ENCODE assay signal across 22 cellular contexts in the genomic region with DNA sequence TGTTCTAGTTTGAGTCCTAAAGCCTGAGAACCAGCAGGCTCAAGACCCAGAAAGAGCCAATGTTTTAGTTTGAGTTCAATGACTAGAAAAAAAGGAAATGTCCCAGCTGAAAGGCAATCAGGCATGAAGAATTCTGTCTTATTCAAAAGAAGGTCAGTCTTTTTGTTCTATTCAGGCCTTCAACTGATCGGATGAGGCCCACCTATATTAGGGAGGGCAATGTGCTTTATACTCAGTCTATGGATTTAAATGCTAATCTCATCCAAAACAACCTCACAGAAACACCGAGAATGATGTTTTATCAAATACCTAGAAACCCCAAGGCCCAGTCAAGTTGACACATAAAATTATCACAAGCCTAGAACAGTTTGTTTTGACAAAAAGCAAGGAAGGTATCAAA.
"Had no signal": no experiment of that assay in that cellular context is flagged by ENCODE, and none has a peak within 500 bp of the region (broad histone marks: within the 10 kb centered on the region; RNA-seq: fewer than 3 reads in every experiment).

No MANE protein-coding gene starts in this region.

- H3K4me2 ChIP-seq: KMS-11, PC-9 had no signal

- ATAC-seq: Right ventricle myocardium inferior had no signal

- H3K27me3 ChIP-seq: Peyer's patch, SJCRH30 had no signal

- DNase-seq: MV-4-11, NCI-H1092, NCI-H1105 treated with DMSO at 0.1 percent for 48 hours, NCI-H1417 treated with DMSO at 0.1 percent for 48 hours, NCI-H146, NCI-H1694 treated with DMSO at 0.1 percent for 48 hours, NCI-H1930, NCI-H2081 treated with DMSO at 0.1 percent for 48 hours, NCI-H2171, NCI-H226, NCI-H446, NCI-H510A, NCI-H524 treated with DMSO at 0.1 percent for 48 hours, NCI-H69, NCI-H774, PC-9, Peyer's patch, SHP77 treated with DMSO at 0.1 percent for 48 hours, SJCRH30 had no signal

- H3K9me3 ChIP-seq: Peyer's patch, SJCRH30 had no signal

- H3K4me3 ChIP-seq: PC-9, Peyer's patch, SJCRH30 had no signal

- H3K9me3 Mint-ChIP-seq: T-helper 1 cell treated with Interleukin-12 subunit alpha and Interleukin-12 subunit beta and Interleukin-4 antibody, amounts not matched to agents 30 μg/mL and 1 μg/mL, for 36 hours had no signal

- H3K4me3 Mint-ChIP-seq: T-helper 1 cell treated with Interleukin-12 subunit alpha and Interleukin-12 subunit beta and Interleukin-4 antibody, amounts not matched to agents 30 μg/mL and 1 μg/mL, for 36 hours had no signal

- H2AFZ ChIP-seq: PC-9 had no signal

- H3K27ac ChIP-seq: KMS-11, PC-9, Peyer's patch, SJCRH30 had no signal

- H3K4me1 ChIP-seq: SJCRH30 had no signal

- H3K27ac Mint-ChIP-seq: T-helper 1 cell treated with Interleukin-12 subunit alpha and Interleukin-12 subunit beta and Interleukin-4 antibody, amounts not matched to agents 30 μg/mL and 1 μg/mL, for 36 hours had no signal

- H3K9ac ChIP-seq: KMS-11 had no signal

- H3K36me3 ChIP-seq: Peyer's patch, SJCRH30 had no signal
